17 cellular contexts compared by ENCODE assay signal in the genomic region with DNA sequence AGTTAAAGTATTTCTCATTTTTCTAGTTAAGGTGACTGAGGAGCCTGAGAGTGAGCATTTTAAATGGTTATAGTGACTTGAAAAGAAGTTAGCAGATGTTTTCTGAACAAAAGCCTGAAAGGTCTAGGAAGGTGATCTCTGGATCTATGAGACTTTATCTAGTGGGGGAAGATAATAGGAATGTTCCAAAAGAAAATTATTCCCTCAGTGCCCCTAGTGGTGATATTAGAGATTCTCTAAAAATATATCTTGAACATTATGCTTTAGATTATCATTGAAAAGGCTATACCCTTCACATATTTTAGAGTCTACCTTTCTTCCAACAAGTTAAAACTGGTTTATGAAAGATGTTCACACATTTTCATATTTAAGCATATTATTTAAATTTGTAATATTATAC.
DNase-seq lines count a peak whose midpoint lies in the region; ATAC-seq and TF ChIP-seq lines count a peak whose summit lies in the region.
"Had no signal": no experiment of that assay in that cellular context is flagged by ENCODE, and none has a peak within 500 bp of the region (broad histone marks: within the 10 kb centered on the region; RNA-seq: fewer than 3 reads in every experiment).

No MANE protein-coding gene starts in this region.

- no peak overlapping the region for H2AFZ ChIP-seq in Karpas-422 (ENCODE audit: low read length)

- H4K20me1 ChIP-seq in Karpas-422 (ENCODE audit: insufficient read depth, low read depth, low read length) = no peaks in the 10 kb centered on the region

- H3K4me3 ChIP-seq in Karpas-422 (ENCODE audit: low read length) (no peak overlapping the region), adipocyte (ENCODE audit: low read length) (no peak overlapping the region), mucosa of descending colon (no peak overlapping the region)
- H3K4me3 ChIP-seq: left ventricle myocardium inferior, thoracic aorta had no signal

- intact Hi-C loops in mucosa of descending colon (cut with DNase I, micrococcal nuclease) = no loop called here

- peak; percentile 28 for TF ChIP-seq CTCF in osteocyte (IDR thresholded peaks at IDR 0.05)
- TF ChIP-seq CTCF in mucosa of descending colon (IDR thresholded peaks at IDR 0.05) = no peak

- H3K9ac ChIP-seq in Karpas-422 (ENCODE audit: low read length) = no peak overlapping the region
- no peak overlapping the region for H3K9ac ChIP-seq in adipocyte (ENCODE audit: low read length)

- H3K4me1 ChIP-seq in Karpas-422 (ENCODE audit: low read length) = no peaks in the 10 kb centered on the region
- H3K4me1 ChIP-seq in adipocyte (ENCODE audit: control insufficient read depth, insufficient read depth, low read length) = no peaks in the 10 kb centered on the region
- no peaks in the 10 kb centered on the region for H3K4me1 ChIP-seq in mucosa of descending colon (ENCODE audit: low read depth)
- H3K4me1 ChIP-seq: left ventricle myocardium inferior had no signal

- DNase-seq in NCI-H2171 (lab: John Stamatoyannopoulos, UW) (peak; percentile 0), NCI-H2171 treated with DMSO at 0.1 percent for 48 hours (lab: John Stamatoyannopoulos, UW) (no peak), Karpas-422 (peak; percentile 44), adipocyte (ENCODE audit: low read depth) (peak; percentile 2), osteocyte (ENCODE audit: extremely low spot score, unreplicated experiment) (no peak), mucosa of descending colon (no peak)
- DNase-seq in stimulated activated naive CD8-positive, alpha-beta T cell treated with anti-CD3 and anti-CD28 coated beads, Interleukin-15, amount 100 ng/mL, for 72 hours = no peak
- DNase-seq: activated CD4-positive, alpha-beta T cell treated with anti-CD3 and anti-CD28 coated beads for 4 hours; activated naive CD4-positive, alpha-beta T cell treated with anti-CD3 and anti-CD28 coated beads, Interleukin-2, amount 50 U/mL, for 16 hours; COR-L47; foreskin fibroblast; left ventricle myocardium inferior; NCI-H446; Right ventricle myocardium superior; T1000 had no signal

- no peak overlapping the region for H3K27ac Mint-ChIP-seq in osteocyte (ENCODE audit: unreplicated experiment)
- H3K27ac Mint-ChIP-seq in stimulated activated naive CD8-positive, alpha-beta T cell treated with anti-CD3 and anti-CD28 coated beads, Interleukin-15, amount 100 ng/mL, for 72 hours = no peak overlapping the region

- no peaks in the 10 kb centered on the region for H3K9me2 ChIP-seq in Karpas-422 (replicated peaks; ENCODE audit: insufficient read depth, low read length)

- no peaks in the 10 kb centered on the region for H3K79me2 ChIP-seq in Karpas-422 (ENCODE audit: low read length)

- H3K27me3 ChIP-seq in Karpas-422 (ENCODE audit: low read length) (no peaks in the 10 kb centered on the region), adipocyte (replicated peaks; ENCODE audit: control insufficient read depth, insufficient read depth, low read length) (no peaks in the 10 kb centered on the region)

- H3K9me3 ChIP-seq in Karpas-422 (ENCODE audit: low read length) (peaks cover 20% of the 10 kb centered on the region), adipocyte (ENCODE audit: control insufficient read depth, low read length) (no peaks in the 10 kb centered on the region), mucosa of descending colon (no peaks in the 10 kb centered on the region)
- H3K9me3 ChIP-seq: left ventricle myocardium inferior, thoracic aorta had no signal

- H3K36me3 ChIP-seq in Karpas-422 (ENCODE audit: insufficient read depth, low read length) (no peaks in the 10 kb centered on the region), adipocyte (ENCODE audit: control insufficient read depth, insufficient read depth, low read length, severe bottlenecking) (no peaks in the 10 kb centered on the region), mucosa of descending colon (ENCODE audit: low read depth) (no peaks in the 10 kb centered on the region)
- H3K36me3 ChIP-seq: left ventricle myocardium inferior, thoracic aorta had no signal

- no peaks in the 10 kb centered on the region for H3K27me3 Mint-ChIP-seq in osteocyte (ENCODE audit: unreplicated experiment)
- H3K27me3 Mint-ChIP-seq in stimulated activated naive CD8-positive, alpha-beta T cell treated with anti-CD3 and anti-CD28 coated beads, Interleukin-15, amount 100 ng/mL, for 72 hours = no peaks in the 10 kb centered on the region

- H3K4me3 Mint-ChIP-seq in osteocyte (ENCODE audit: unreplicated experiment) = no peak overlapping the region
- no peak overlapping the region for H3K4me3 Mint-ChIP-seq in stimulated activated naive CD8-positive, alpha-beta T cell treated with anti-CD3 and anti-CD28 coated beads, Interleukin-15, amount 100 ng/mL, for 72 hours

- H3K27ac ChIP-seq in Karpas-422 (ENCODE audit: low read length) = no peak overlapping the region
- H3K27ac ChIP-seq: left ventricle myocardium inferior, thoracic aorta had no signal

- H3K9me3 Mint-ChIP-seq in osteocyte (ENCODE audit: unreplicated experiment) = peaks cover 37% of the 10 kb centered on the region
- H3K9me3 Mint-ChIP-seq in stimulated activated naive CD8-positive, alpha-beta T cell treated with anti-CD3 and anti-CD28 coated beads, Interleukin-15, amount 100 ng/mL, for 72 hours = no peaks in the 10 kb centered on the region

- H3K4me1 Mint-ChIP-seq in osteocyte (ENCODE audit: unreplicated experiment) = no peaks in the 10 kb centered on the region
- H3K4me1 Mint-ChIP-seq in stimulated activated naive CD8-positive, alpha-beta T cell treated with anti-CD3 and anti-CD28 coated beads, Interleukin-15, amount 100 ng/mL, for 72 hours = no peaks in the 10 kb centered on the region

- ATAC-seq in GM18858 (IDR thresholded peaks at IDR 0.05; ENCODE audit: unreplicated experiment) = no peak
- no peak for ATAC-seq in stimulated activated naive CD8-positive, alpha-beta T cell treated with anti-CD3 and anti-CD28 coated beads, Interleukin-15, amount 100 ng/mL, for 72 hours
- no peak for ATAC-seq in mucosa of descending colon

- no peaks in the 10 kb centered on the region for H3K36me3 Mint-ChIP-seq in osteocyte (ENCODE audit: unreplicated experiment)

- H3K4me2 ChIP-seq in Karpas-422 (ENCODE audit: low read depth, low read length, poor library complexity, severe bottlenecking) = no peak overlapping the region

Comparison
In these comparisons a context has a peak if more than half of its experiments do, and no peak if none do; other contexts are left out.
1. DNase-seq: peak in NCI-H2171 (single experiment), Karpas-422 (single experiment) and adipocyte (single experiment); none in NCI-H2171 treated with DMSO at 0.1 percent for 48 hours (single experiment), osteocyte (single experiment), stimulated activated naive CD8-positive, alpha-beta T cell treated with anti-CD3 and anti-CD28 coated beads, Interleukin-15, amount 100 ng/mL, for 72 hours (0 of 2) and mucosa of descending colon (0 of 3).